In genomic region chr3:100104817-100105413, GRCh38 we compare ENCODE assay signal across 9 cellular contexts. TPM values are rescaled to one million over a fixed set of nuclear protein-coding genes. Genes with fewer than 3 reads are reported as not detected.
DNase-seq lines count a peak whose midpoint lies in the region; ATAC-seq, FAIRE-seq and TF ChIP-seq lines count a peak whose summit lies in the region.
"Had no signal": no experiment of that assay in that cellular context is flagged by ENCODE, and none has a peak within 500 bp of the region (broad histone marks: within the 10 kb centered on the region; RNA-seq: fewer than 3 reads in every experiment).

No MANE protein-coding gene starts in this region.

- H3K9ac ChIP-seq in OCI-LY1 (ENCODE audit: low read length) (no peak overlapping the region; the same call in 1 of the 2 replicates), smooth muscle cell (ENCODE audit: low read depth) (no peak overlapping the region)

- no peaks in the 10 kb centered on the region for H3K27me3 Mint-ChIP-seq in activated CD4-positive, alpha-beta T cell treated with anti-CD3 and anti-CD28 coated beads for 36 hours

- intact Hi-C loops in activated CD4-positive, alpha-beta T cell treated with anti-CD3 and anti-CD28 coated beads for 36 hours (cut with DNase I, micrococcal nuclease), result loop anchor here in 1 of 2 experiments (2.0 kb wide), 1 partner anchor 32 kb away; no protein-coding TSS in a partner anchor

- no peaks in the 10 kb centered on the region for H3K9me2 ChIP-seq in OCI-LY1 (ENCODE audit: low read depth, low read length)

- TF ChIP-seq EP300 in tibial nerve (IDR thresholded peaks at IDR 0.05), result no peak

- ATAC-seq in activated CD4-positive, alpha-beta T cell treated with anti-CD3 and anti-CD28 coated beads for 36 hours, result no peak
- ATAC-seq in GM21786 (IDR thresholded peaks at IDR 0.05; ENCODE audit: unreplicated experiment), result no peak

- no peak overlapping the region for H3K4me3 Mint-ChIP-seq in activated CD4-positive, alpha-beta T cell treated with anti-CD3 and anti-CD28 coated beads for 36 hours

- no peaks in the 10 kb centered on the region for H4K20me1 ChIP-seq in OCI-LY1 (ENCODE audit: insufficient read depth, low read length)
- H4K20me1 ChIP-seq in smooth muscle cell (ENCODE audit: low read depth), result no peaks in the 10 kb centered on the region

- H3K4me1 Mint-ChIP-seq in activated CD4-positive, alpha-beta T cell treated with anti-CD3 and anti-CD28 coated beads for 36 hours, result peaks cover 26% of the 10 kb centered on the region

- H3K36me3 Mint-ChIP-seq in activated CD4-positive, alpha-beta T cell treated with anti-CD3 and anti-CD28 coated beads for 36 hours (ENCODE audit: low read depth), result peaks cover 13% of the 10 kb centered on the region

- TF ChIP-seq POLR2A in tibial nerve (IDR thresholded peaks at IDR 0.05), result no peak

- no peaks in the 10 kb centered on the region for H3K36me3 ChIP-seq in OCI-LY1 (ENCODE audit: insufficient read depth, low read length)
- H3K36me3 ChIP-seq in bronchial epithelial cell (ENCODE audit: control insufficient read depth, insufficient read depth, low read length), result no peaks in the 10 kb centered on the region
- H3K36me3 ChIP-seq in smooth muscle cell (ENCODE audit: low read depth), result no peaks in the 10 kb centered on the region
- H3K36me3 ChIP-seq in tibial nerve, result no peaks in the 10 kb centered on the region

- CTCF ChIA-PET in activated CD4-positive, alpha-beta T cell treated with anti-CD3 and anti-CD28 coated beads for 36 hours (lab: Charles Lee), result interaction anchor here (0.6 to 1.4 kb wide), 8 partner anchors 15 to 1107 kb away, joined by 3 to 5 read pairs (median 3); no protein-coding TSS in a partner anchor

- H3K27ac ChIP-seq in OCI-LY1 (ENCODE audit: low read depth, low read length, poor library complexity, severe bottlenecking) (peak overlapping the region; percentile 66), smooth muscle cell (ENCODE audit: low read depth) (peak overlapping the region; percentile 57), tibial nerve (peak overlapping the region in 1 of 4 donors; percentile 26)

- H3K4me1 ChIP-seq in OCI-LY1 (ENCODE audit: insufficient read depth, low read length, severe bottlenecking) (peaks cover 41% of the 10 kb centered on the region), smooth muscle cell (ENCODE audit: low read depth) (peaks cover 20% of the 10 kb centered on the region), tibial nerve (peaks cover 0 to 35% (median 6%) of the 10 kb centered on the region in 4 donors)

- H3K9me3 ChIP-seq in OCI-LY1 (ENCODE audit: low read length) (no peaks in the 10 kb centered on the region), smooth muscle cell (replicated peaks; ENCODE audit: low read depth) (no peaks in the 10 kb centered on the region), tibial nerve (no peaks in the 10 kb centered on the region)

- no peak overlapping the region for H3K4me2 ChIP-seq in OCI-LY1 (ENCODE audit: low read length)
- H3K4me2 ChIP-seq in smooth muscle cell, result peak overlapping the region; percentile 55

- no peaks in the 10 kb centered on the region for H3K79me2 ChIP-seq in OCI-LY1 (ENCODE audit: insufficient read depth, low read length)
- H3K79me2 ChIP-seq in smooth muscle cell (ENCODE audit: low read depth), result no peaks in the 10 kb centered on the region

- no peak for FAIRE-seq in bronchial epithelial cell (lab: Jason Lieb, UNC)

- H3K27me3 ChIP-seq in OCI-LY1 (ENCODE audit: insufficient read depth, low read length) (no peaks in the 10 kb centered on the region), bronchial epithelial cell (ENCODE audit: control insufficient read depth, insufficient read depth, low read length) (no peaks in the 10 kb centered on the region), smooth muscle cell (ENCODE audit: low read depth) (no peaks in the 10 kb centered on the region), tibial nerve (no peaks in the 10 kb centered on the region)

- peak overlapping the region; percentile 89 for H3K27ac Mint-ChIP-seq in activated CD4-positive, alpha-beta T cell treated with anti-CD3 and anti-CD28 coated beads for 36 hours

- no peak for DNase-seq in activated CD4-positive, alpha-beta T cell treated with anti-CD3 and anti-CD28 coated beads for 36 hours
- DNase-seq in activated CD4-positive, alpha-beta T cell treated with anti-CD3 and anti-CD28 coated beads, Interleukin-2, amount 50 U/mL, for 1 hour, result no peak
- DNase-seq in bronchial epithelial cell (ENCODE audit: low read depth), result peak; percentile 4
- DNase-seq in smooth muscle cell (lab: John Stamatoyannopoulos, UW; ENCODE audit: unreplicated experiment), result no peak
- DNase-seq in cerebellar cortex (ENCODE audit: low spot score), result no peak
- DNase-seq in tibial nerve (ENCODE audit: low spot score in 2 of 2), result no peak
- DNase-seq: midbrain had no signal

- POLR2A ChIA-PET in activated CD4-positive, alpha-beta T cell treated with anti-CD3 and anti-CD28 coated beads for 36 hours (lab: Charles Lee), result no interaction called here

- H2AFZ ChIP-seq in OCI-LY1 (ENCODE audit: low read length) (no peak overlapping the region), smooth muscle cell (ENCODE audit: low read depth) (no peak overlapping the region)

- peaks cover 2% of the 10 kb centered on the region for H3K9me3 Mint-ChIP-seq in activated CD4-positive, alpha-beta T cell treated with anti-CD3 and anti-CD28 coated beads for 36 hours (ENCODE audit: low read depth)

- no peaks in the 10 kb centered on the region for H3F3A ChIP-seq in OCI-LY1 (ENCODE audit: insufficient read depth, low read length)
- H3F3A ChIP-seq in smooth muscle cell (ENCODE audit: low read depth), result peaks cover 10% of the 10 kb centered on the region

- no peak for TF ChIP-seq CTCF in OCI-LY1 (IDR thresholded peaks at IDR 0.05; ENCODE audit: low read length)
- no peak for TF ChIP-seq CTCF in bronchial epithelial cell (IDR thresholded peaks at IDR 0.05; ENCODE audit: insufficient read depth, low read length, severe bottlenecking)
- no peak for TF ChIP-seq CTCF in smooth muscle cell (IDR thresholded peaks at IDR 0.05; ENCODE audit: borderline replicate concordance, insufficient read depth, poor library complexity, severe bottlenecking)
- no peak for TF ChIP-seq CTCF in tibial nerve (IDR thresholded peaks at IDR 0.05)

- no peak overlapping the region for H3K4me3 ChIP-seq in OCI-LY1 (ENCODE audit: low read depth, low read length, poor library complexity, severe bottlenecking)
- no peak overlapping the region for H3K4me3 ChIP-seq in bronchial epithelial cell (ENCODE audit: low read depth, low read length)
- no peak overlapping the region for H3K4me3 ChIP-seq in smooth muscle cell
- H3K4me3 ChIP-seq in tibial nerve, result no peak overlapping the region

RNA-seq across cellular contexts. Expression of gene FILIP1L, which starts 9.4 kb away (rescaled TPM):
- under 1 TPM in 1 of 2 experiments, not detected in 1; 0.11 TPM for total RNA-seq in activated CD4-positive, alpha-beta T cell treated with anti-CD3 and anti-CD28 coated beads for 36 hours
- total RNA-seq in bronchial epithelial cell (1.1 and 6.3 TPM in 2 replicates), smooth muscle cell (104 and 115 TPM in 2 replicates), tibial nerve (10 to 100 TPM; 26.7 to 46.3 (median 30.8) TPM)
- polyA plus RNA-seq in smooth muscle cell, result 56.2 and 94.3 TPM in 2 replicates
